ENCODE assay signal across 13 cellular contexts in genomic region chr11:121928597-121929580, GRCh38.
DNase-seq lines count a peak whose midpoint lies in the region; ATAC-seq, FAIRE-seq and TF ChIP-seq lines count a peak whose summit lies in the region.
"Had no signal": no experiment of that assay in that cellular context is flagged by ENCODE, and none has a peak within 500 bp of the region (broad histone marks: within the 10 kb centered on the region; RNA-seq: fewer than 3 reads in every experiment).

No MANE protein-coding gene starts in this region.

- H3K9ac ChIP-seq in H1 (replicated peaks in 1 of 4; ENCODE audit: extremely low read depth in 1 of 4, low read depth in 3 of 4, low read length in 3 of 4), result no peak overlapping the region

- no peak overlapping the region for H3K4ac ChIP-seq in H1 (replicated peaks; ENCODE audit: insufficient read length, low read depth, low read length)

- TF ChIP-seq RAD21 in H1 (IDR thresholded peaks at IDR 0.05 in 1 of 2, conservative IDR thresholded peaks at IDR 0.05 in 1 of 2; ENCODE audit: low read depth in 2 of 2, low read length in 2 of 2), result no peak

- H3K36me3 ChIP-seq in HEK293 (ENCODE audit: control insufficient read depth in 2 of 2, insufficient read depth in 1 of 2, low read length in 2 of 2), result no peaks in the 10 kb centered on the region
- no peaks in the 10 kb centered on the region for H3K36me3 ChIP-seq in H1 (ENCODE audit: control insufficient read depth in 2 of 4, insufficient read depth in 4 of 4, low read length in 3 of 4)
- H3K36me3 ChIP-seq in stomach, result no peaks in the 10 kb centered on the region
- H3K36me3 ChIP-seq in small intestine (ENCODE audit: control insufficient read depth in 2 of 2, insufficient read depth in 2 of 2, low read length in 2 of 2), result no peaks in the 10 kb centered on the region

- H2BK15ac ChIP-seq in H1 (ENCODE audit: low read length), result no peak overlapping the region

- peaks cover 7% of the 10 kb centered on the region for H3K23me2 ChIP-seq in H1 (ENCODE audit: low read depth, low read length)

- H3K9me3 ChIP-seq in HEK293 (ENCODE audit: control insufficient read depth, insufficient read depth, low read depth, low read length), result no peaks in the 10 kb centered on the region
- H3K9me3 ChIP-seq in H1 (ENCODE audit: insufficient read depth in 2 of 2, low read depth in 1 of 2, low read length in 1 of 2), result no peaks in the 10 kb centered on the region
- H3K9me3 ChIP-seq in stomach, result no peaks in the 10 kb centered on the region
- H3K9me3 ChIP-seq in small intestine (ENCODE audit: control insufficient read depth, low read depth), result no peaks in the 10 kb centered on the region

- no peak overlapping the region; the same call in 1 of the 2 replicates for H3K18ac ChIP-seq in H1 (ENCODE audit: extremely low read depth, low read length)

- H3K56ac ChIP-seq in H1 (replicated peaks; ENCODE audit: insufficient read length, low read depth, low read length), result no peak overlapping the region

- TF ChIP-seq EP300 in H1 (IDR thresholded peaks at IDR 0.05; ENCODE audit: borderline replicate concordance in 1 of 2, low read depth in 2 of 2, low read length in 2 of 2) (no peak), stomach (IDR thresholded peaks at IDR 0.05) (no peak)

- no peaks in the 10 kb centered on the region for H3K4me1 Mint-ChIP-seq in activated CD4-positive, alpha-beta memory T cell treated with anti-CD3 and anti-CD28 coated beads, Interleukin-2, amount 10 ng/mL, durations not matched to agents 7 days and 5 days
- H3K4me1 Mint-ChIP-seq: CD4-positive, CD25-positive, alpha-beta regulatory T cell had no signal

- DNase-seq in H1 (ENCODE audit: low read depth in 1 of 2, low spot score in 2 of 2) (peak in 1 of 2 experiments; percentile 48), stomach (no peak), dermis blood vessel endothelial cell (no peak), small intestine (no peak)
- no peak for DNase-seq in activated CD4-positive, alpha-beta memory T cell treated with anti-CD3 and anti-CD28 coated beads, Interleukin-2, amount 10 ng/mL, durations not matched to agents 7 days and 5 days
- DNase-seq: activated CD4-positive, CD25-positive, alpha-beta regulatory T cell; activated naive CD4-positive, alpha-beta T cell; CD4-positive, CD25-positive, alpha-beta regulatory T cell; stimulated activated naive CD4-positive, alpha-beta T cell had no signal

- H3K4me1 ChIP-seq in HEK293 (ENCODE audit: control insufficient read depth, insufficient read depth, low read length) (0 out of 2 replicates have a peak, but pooled peaks cover 8% of the 10 kb centered on the region), H1 (replicated peaks in 1 of 4; ENCODE audit: control insufficient read depth in 3 of 4, insufficient read depth in 4 of 4, low read length in 3 of 4) (peaks cover 7 to 18% (median 11%) of the 10 kb centered on the region in 4 experiments; a peak in 5 of 7 replicates), stomach (peaks cover 0 to 20% (median 9%) of the 10 kb centered on the region in 4 donors), small intestine (ENCODE audit: control insufficient read depth in 2 of 2, insufficient read depth in 1 of 2, low read depth in 1 of 2, low read length in 1 of 2) (no peaks in the 10 kb centered on the region)

- no peaks in the 10 kb centered on the region for H3K9me3 Mint-ChIP-seq in activated CD4-positive, alpha-beta memory T cell treated with anti-CD3 and anti-CD28 coated beads, Interleukin-2, amount 10 ng/mL, durations not matched to agents 7 days and 5 days
- H3K9me3 Mint-ChIP-seq: CD4-positive, CD25-positive, alpha-beta regulatory T cell had no signal

- CTCF ChIA-PET in HEK293 (lab: Yijun Ruan, JAX) (interaction anchor here (0.7 kb wide), 2 partner anchors 113 to 162 kb away, joined by 3 read pairs; no protein-coding TSS in a partner anchor), H1 (lab: Charles Lee; ENCODE audit: partially characterized antibody) (interaction anchor here (0.7 to 1.6 kb wide), 4 partner anchors 9 to 275 kb away, joined by 3 to 6 read pairs (median 4); no protein-coding TSS in a partner anchor)
- CTCF ChIA-PET in activated CD4-positive, alpha-beta memory T cell treated with anti-CD3 and anti-CD28 coated beads, Interleukin-2, amount 10 ng/mL, durations not matched to agents 7 days and 5 days (lab: Charles Lee), result no interaction called here

- H3K79me1 ChIP-seq in H1 (ENCODE audit: low read depth, low read length), result no peaks in the 10 kb centered on the region

- FAIRE-seq in H1 (lab: Jason Lieb, UNC), result no peak
- FAIRE-seq in small intestine (lab: Jason Lieb, UNC), result no peak
- FAIRE-seq: endometrium had no signal

- H3K27me3 ChIP-seq in H1 (replicated peaks in 1 of 4; ENCODE audit: control insufficient read depth in 3 of 4, extremely low read depth in 1 of 4, insufficient read depth in 3 of 4, low read length in 3 of 4), result no peaks in the 10 kb centered on the region; a peak in 1 of 7 replicates
- no peaks in the 10 kb centered on the region for H3K27me3 ChIP-seq in layer of hippocampus (ENCODE audit: control insufficient read depth, insufficient read depth, low read length)
- no peaks in the 10 kb centered on the region for H3K27me3 ChIP-seq in stomach
- no peaks in the 10 kb centered on the region for H3K27me3 ChIP-seq in small intestine (ENCODE audit: control insufficient read depth in 2 of 2, insufficient read depth in 2 of 2, low read length in 2 of 2)

- H2BK20ac ChIP-seq in H1 (ENCODE audit: low read length), result peak overlapping the region; percentile 40

- H3K23ac ChIP-seq in H1 (ENCODE audit: insufficient read length), result no peak overlapping the region

- peak overlapping the region; percentile 73 to 90 for H3K4me2 ChIP-seq in H1 (ENCODE audit: insufficient read depth in 1 of 2, low read depth in 2 of 2, low read length in 2 of 2)

- H3K27ac ChIP-seq in HEK293 (ENCODE audit: extremely low read depth, low read depth, low read length) (no peak overlapping the region), H1 (ENCODE audit: low read depth, low read length) (no peak overlapping the region), layer of hippocampus (ENCODE audit: low read depth, low read length) (peak overlapping the region; percentile 58), stomach (no peak overlapping the region), small intestine (ENCODE audit: low read depth in 1 of 2, low read length in 1 of 2) (no peak overlapping the region)

- no peak overlapping the region for H4K5ac ChIP-seq in H1 (ENCODE audit: insufficient read length, low read depth, low read length)

- H4K91ac ChIP-seq in H1 (replicated peaks; ENCODE audit: insufficient read length, low read length), result no peak overlapping the region

- no peak overlapping the region for H3K4me3 Mint-ChIP-seq in activated CD4-positive, alpha-beta memory T cell treated with anti-CD3 and anti-CD28 coated beads, Interleukin-2, amount 10 ng/mL, durations not matched to agents 7 days and 5 days
- H3K4me3 Mint-ChIP-seq: CD4-positive, CD25-positive, alpha-beta regulatory T cell had no signal

- WGBS in H1 (ENCODE audit: extremely low coverage in 1 of 2, insufficient coverage in 1 of 2, insufficient read length in 1 of 2, insufficient replicate concordance in 2 of 2, low coverage in 1 of 2, low lambda C conversion rate in 2 of 2, missing lambda C conversion rate in 1 of 2), 2 experiments, result 28% methylated on average over 16 of the region's 16 CpGs; no CpG with 5 or more reads in 1 of the 2 experiments
- WGBS in stomach, 5 donors, result 30 to 39% (median 34%) methylated on average over 16 of the region's 16 CpGs
- 21 to 36% (median 28%) methylated on average over 16 of the region's 16 CpGs for WGBS in small intestine, 3 donors

- H2BK12ac ChIP-seq in H1 (ENCODE audit: low read depth, low read length), result no peak overlapping the region

- no peak for ATAC-seq in HG02798 (IDR thresholded peaks at IDR 0.05; ENCODE audit: poor library complexity, unreplicated experiment)

- no peaks in the 10 kb centered on the region for H4K20me1 ChIP-seq in H1 (replicated peaks in 1 of 2; ENCODE audit: control insufficient read depth in 1 of 2, insufficient read depth in 2 of 2, low read length in 2 of 2)

- TF ChIP-seq CTCF in HEK293 (tag by site-specific recombination; IDR thresholded peaks at IDR 0.05) (no peak), H1 (IDR thresholded peaks at IDR 0.05; ENCODE audit: control extremely low read depth in 1 of 3, insufficient read depth in 1 of 3, low read depth in 1 of 3, low read length in 3 of 3) (no peak), stomach (IDR thresholded peaks at IDR 0.05) (no peak)

- no peaks in the 10 kb centered on the region for H3K79me2 ChIP-seq in H1 (ENCODE audit: control insufficient read depth in 1 of 2, insufficient read depth in 2 of 2, low read length in 2 of 2)

- no peak overlapping the region for H4K8ac ChIP-seq in H1 (ENCODE audit: extremely low read depth, insufficient read depth, low read length)

- intact Hi-C loops in stomach (cut with DNase I; ENCODE audit: low total_unique reads), result no loop called here

- no peaks in the 10 kb centered on the region for H3K36me3 Mint-ChIP-seq in activated CD4-positive, alpha-beta memory T cell treated with anti-CD3 and anti-CD28 coated beads, Interleukin-2, amount 10 ng/mL, durations not matched to agents 7 days and 5 days (ENCODE audit: low read depth)
- H3K36me3 Mint-ChIP-seq: CD4-positive, CD25-positive, alpha-beta regulatory T cell had no signal

- TF ChIP-seq POLR2A in H1 (IDR thresholded peaks at IDR 0.05; ENCODE audit: control extremely low read depth in 1 of 2, low read depth in 2 of 2, low read length in 2 of 2), result no peak
- TF ChIP-seq POLR2A in stomach (IDR thresholded peaks at IDR 0.05), result no peak

- H2AK5ac ChIP-seq in H1 (ENCODE audit: low read depth, low read length), result no peak overlapping the region

- no peaks in the 10 kb centered on the region for H3K27me3 Mint-ChIP-seq in activated CD4-positive, alpha-beta memory T cell treated with anti-CD3 and anti-CD28 coated beads, Interleukin-2, amount 10 ng/mL, durations not matched to agents 7 days and 5 days

- no peak overlapping the region for H3K14ac ChIP-seq in H1 (ENCODE audit: insufficient read length)

- peak overlapping the region; percentile 83; the same call in 1 of the 2 replicates for H2AFZ ChIP-seq in H1 (ENCODE audit: low read length)

- no peak overlapping the region for H2BK5ac ChIP-seq in H1 (ENCODE audit: low read depth, low read length)

- no peak overlapping the region for H3K27ac Mint-ChIP-seq in activated CD4-positive, alpha-beta memory T cell treated with anti-CD3 and anti-CD28 coated beads, Interleukin-2, amount 10 ng/mL, durations not matched to agents 7 days and 5 days
- H3K27ac Mint-ChIP-seq: CD4-positive, CD25-positive, alpha-beta regulatory T cell had no signal

- H2BK120ac ChIP-seq in H1 (replicated peaks; ENCODE audit: low read depth, low read length), result no peak overlapping the region

- H3K4me3 ChIP-seq in HEK293 (ENCODE audit: low read depth, low read length) (peak overlapping the region; percentile 16), H1 (ENCODE audit: extremely low read depth in 1 of 4, insufficient read depth in 2 of 4, low read depth in 3 of 4, low read length in 4 of 4) (peak overlapping the region; percentile 3 to 61 (median 28); a peak in 6 of 8 replicates), stomach (peak overlapping the region; percentile 26 to 36 (median 32)), small intestine (ENCODE audit: low read depth in 1 of 2, low read length in 2 of 2) (no peak overlapping the region)

- POLR2A ChIA-PET in HEK293 (lab: Yijun Ruan, JAX) (interaction anchor here (0.6 kb wide), 1 partner anchor 98 kb away, joined by 3 read pairs; no protein-coding TSS in a partner anchor), H1 (lab: Charles Lee; ENCODE audit: partially characterized antibody) (interaction anchor here (2.2 kb wide), 1 partner anchor 206 kb away, joined by 4 read pairs; no protein-coding TSS in a partner anchor)
- POLR2A ChIA-PET in activated CD4-positive, alpha-beta memory T cell treated with anti-CD3 and anti-CD28 coated beads, Interleukin-2, amount 10 ng/mL, durations not matched to agents 7 days and 5 days (lab: Charles Lee), result no interaction called here

Comparison
In these comparisons a context has a peak if more than half of its experiments do, and no peak if none do; other contexts are left out.
1. H3K4me3 ChIP-seq: peak in HEK293 (single experiment), H1 (4 of 4) and stomach (4 of 4); none in small intestine (0 of 2).